In the genomic region with DNA sequence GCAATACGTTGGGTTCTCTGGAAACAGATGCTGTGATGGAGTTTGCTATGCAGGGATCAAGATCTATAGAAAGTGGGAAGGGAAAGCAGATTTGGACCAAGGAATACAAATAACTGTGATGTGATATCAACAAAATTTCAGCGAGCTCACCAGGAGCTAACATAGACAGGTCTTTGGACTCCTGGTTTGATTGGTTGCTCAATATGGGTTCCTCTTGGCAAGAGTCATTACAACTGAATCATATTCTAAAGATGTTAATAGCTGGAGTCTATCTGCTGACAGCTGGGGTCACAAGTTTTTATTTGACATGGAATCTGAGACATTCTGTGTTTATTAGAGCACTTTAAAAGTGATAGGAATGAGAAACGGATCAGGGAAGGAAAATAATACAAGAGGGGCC, we compare ENCODE assay signal across 15 cellular contexts.
DNase-seq lines count a peak whose midpoint lies in the region; ATAC-seq and TF ChIP-seq lines count a peak whose summit lies in the region.
"Had no signal": no experiment of that assay in that cellular context is flagged by ENCODE, and none has a peak within 500 bp of the region (broad histone marks: within the 10 kb centered on the region; RNA-seq: fewer than 3 reads in every experiment).

No MANE protein-coding gene starts in this region.

- no peak for TF ChIP-seq CTCF in fibroblast of pulmonary artery (IDR thresholded peaks at IDR 0.05; ENCODE audit: low read length, missing control alignments)

- ATAC-seq in HG03135 (IDR thresholded peaks at IDR 0.05; ENCODE audit: unreplicated experiment) = no peak
- ATAC-seq: CD8-positive, alpha-beta T cell had no signal

- H3K4me3 ChIP-seq in fibroblast of pulmonary artery (replicated peaks; ENCODE audit: low read depth, low read length) = no peak overlapping the region
- H3K4me3 ChIP-seq: BLaER1, HAP-1 had no signal

- DNase-seq in NCI-H2171 treated with DMSO at 0.1 percent for 48 hours (lab: John Stamatoyannopoulos, UW) (peak; percentile 12), NCI-H2171 (lab: John Stamatoyannopoulos, UW) (no peak), NCI-H69 (lab: John Stamatoyannopoulos, UW) (peak; percentile 0), fibroblast of pulmonary artery (ENCODE audit: low read depth) (peak; percentile 1)
- no peak for DNase-seq in activated CD4-positive, alpha-beta T cell treated with anti-CD3 and anti-CD28 coated beads, Interleukin-2, amount 50 U/mL, for 48 hours
- DNase-seq: Caco-2; CD4-positive, CD25-positive, alpha-beta regulatory T cell; CD8-positive, alpha-beta T cell; DMS153; DND-41; GOT3; HFFc6 had no signal

Comparison
In these comparisons a context has a peak if more than half of its experiments do, and no peak if none do; other contexts are left out.
1. DNase-seq: peak in NCI-H2171 treated with DMSO at 0.1 percent for 48 hours (single experiment), NCI-H69 (single experiment) and fibroblast of pulmonary artery (single experiment); none in NCI-H2171 (single experiment) and activated CD4-positive, alpha-beta T cell treated with anti-CD3 and anti-CD28 coated beads, Interleukin-2, amount 50 U/mL, for 48 hours (0 of 2).